15 cellular contexts compared by ENCODE assay signal in the genomic region with DNA sequence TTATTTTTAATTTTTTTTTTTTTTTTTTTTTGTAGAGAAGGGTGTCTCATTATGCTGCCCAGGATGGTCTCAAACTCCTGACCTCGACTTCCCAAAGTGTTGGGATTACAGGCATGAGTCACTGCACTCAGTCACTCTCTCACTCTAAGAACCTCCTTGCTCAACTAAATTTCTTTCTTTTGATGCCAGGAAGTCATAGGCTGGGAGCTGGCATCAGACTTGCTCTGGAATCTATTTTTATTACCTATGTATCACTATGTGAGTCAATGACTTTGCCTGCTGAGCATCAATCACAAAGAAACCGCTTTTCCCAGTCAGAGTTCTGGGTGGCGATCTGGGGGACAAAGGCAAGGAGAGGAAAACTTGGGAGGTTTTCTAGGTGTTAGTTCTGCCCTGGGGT. TPM values are rescaled to one million over a fixed set of nuclear protein-coding genes. Genes with fewer than 3 reads are reported as not detected.
DNase-seq lines count a peak whose midpoint lies in the region; ATAC-seq, FAIRE-seq and TF ChIP-seq lines count a peak whose summit lies in the region.
"Had no signal": no experiment of that assay in that cellular context is flagged by ENCODE, and none has a peak within 500 bp of the region (broad histone marks: within the 10 kb centered on the region; RNA-seq: fewer than 3 reads in every experiment).

No MANE protein-coding gene starts in this region.

- no peaks in the 10 kb centered on the region for H4K20me1 ChIP-seq in BLaER1 treated with 17β-estradiol and CSF1 and Interleukin-3, amounts not matched to agents 10 nM and 100 nM

- TF ChIP-seq CTCF in bronchial epithelial cell (IDR thresholded peaks at IDR 0.05; ENCODE audit: insufficient read depth, low read length, severe bottlenecking) = no peak

- ATAC-seq in naive thymus-derived CD8-positive, alpha-beta T cell = no peak
- no peak for ATAC-seq in GM21529 (IDR thresholded peaks at IDR 0.05; ENCODE audit: unreplicated experiment)

- peak overlapping the region in 2 of 11 experiments; percentile 8 to 19; a peak in 1 of 22 replicates for H3K27ac ChIP-seq in BLaER1 treated with 17β-estradiol and CSF1 and Interleukin-3, amounts not matched to agents 10 nM and 100 nM
- H3K27ac ChIP-seq: psoas muscle had no signal

- no peaks in the 10 kb centered on the region for H3K36me3 Mint-ChIP-seq in naive thymus-derived CD8-positive, alpha-beta T cell
- peaks cover 4% of the 10 kb centered on the region for H3K36me3 Mint-ChIP-seq in activated T-helper 1 cell treated with anti-CD3 and anti-CD28 coated beads, Interleukin-12 subunit alpha, Interleukin-12 subunit beta, Interleukin-2, Interleukin-4 antibody, amounts not matched to agents 30 ng/mL and 10 ng/mL and 1 ng/mL, durations not matched to agents 14 hours and 24 hours and 36 hours (ENCODE audit: low read depth)
- H3K36me3 Mint-ChIP-seq: CD4-positive, alpha-beta memory T cell had no signal

- no peaks in the 10 kb centered on the region for H3K27me3 ChIP-seq in BLaER1 treated with 17β-estradiol and CSF1 and Interleukin-3, amounts not matched to agents 10 nM and 100 nM
- H3K27me3 ChIP-seq in bronchial epithelial cell (ENCODE audit: control insufficient read depth, insufficient read depth, low read length) = peaks cover 2% of the 10 kb centered on the region

- POLR2A ChIA-PET in naive thymus-derived CD8-positive, alpha-beta T cell (lab: Charles Lee) = interaction anchor here (1.9 to 4.2 kb wide), 4 partner anchors 8 to 17 kb away, joined by 8 to 42 read pairs (median 20); no protein-coding TSS in a partner anchor

- H3K4me3 Mint-ChIP-seq in naive thymus-derived CD8-positive, alpha-beta T cell = peak overlapping the region in 2 of 10 donors; percentile 9 to 39
- H3K4me3 Mint-ChIP-seq in activated T-helper 1 cell treated with anti-CD3 and anti-CD28 coated beads, Interleukin-12 subunit alpha, Interleukin-12 subunit beta, Interleukin-2, Interleukin-4 antibody, amounts not matched to agents 30 ng/mL and 10 ng/mL and 1 ng/mL, durations not matched to agents 14 hours and 24 hours and 36 hours = no peak overlapping the region
- H3K4me3 Mint-ChIP-seq: CD4-positive, alpha-beta memory T cell had no signal

- intact Hi-C loops in activated T-helper 1 cell treated with anti-CD3 and anti-CD28 coated beads, Interleukin-12 subunit alpha, Interleukin-12 subunit beta, Interleukin-2, Interleukin-4 antibody, amounts not matched to agents 30 ng/mL and 10 ng/mL and 1 ng/mL, durations not matched to agents 14 hours and 24 hours and 36 hours (cut with micrococcal nuclease) = no loop called here

- H3K4me3 ChIP-seq in BLaER1 treated with 17β-estradiol and CSF1 and Interleukin-3, amounts not matched to agents 10 nM and 100 nM = no peak overlapping the region
- H3K4me3 ChIP-seq in bronchial epithelial cell (ENCODE audit: low read depth, low read length) = no peak overlapping the region
- H3K4me3 ChIP-seq: psoas muscle had no signal

- no peak for FAIRE-seq in bronchial epithelial cell (lab: Jason Lieb, UNC)

- peaks cover 0 to 3% (median 0%) of the 10 kb centered on the region in 9 donors for H3K9me3 Mint-ChIP-seq in naive thymus-derived CD8-positive, alpha-beta T cell
- no peaks in the 10 kb centered on the region for H3K9me3 Mint-ChIP-seq in activated T-helper 1 cell treated with anti-CD3 and anti-CD28 coated beads, Interleukin-12 subunit alpha, Interleukin-12 subunit beta, Interleukin-2, Interleukin-4 antibody, amounts not matched to agents 30 ng/mL and 10 ng/mL and 1 ng/mL, durations not matched to agents 14 hours and 24 hours and 36 hours
- H3K9me3 Mint-ChIP-seq: CD4-positive, alpha-beta memory T cell had no signal

- no peaks in the 10 kb centered on the region for H3K9me3 ChIP-seq in BLaER1 treated with 17β-estradiol and CSF1 and Interleukin-3, amounts not matched to agents 10 nM and 100 nM (replicated peaks in 1 of 11)
- H3K9me3 ChIP-seq: psoas muscle had no signal

- peak overlapping the region in 7 of 10 donors; percentile 19 to 92 (median 62) for H3K27ac Mint-ChIP-seq in naive thymus-derived CD8-positive, alpha-beta T cell
- H3K27ac Mint-ChIP-seq in activated T-helper 1 cell treated with anti-CD3 and anti-CD28 coated beads, Interleukin-12 subunit alpha, Interleukin-12 subunit beta, Interleukin-2, Interleukin-4 antibody, amounts not matched to agents 30 ng/mL and 10 ng/mL and 1 ng/mL, durations not matched to agents 14 hours and 24 hours and 36 hours = no peak overlapping the region

- H3K4me1 ChIP-seq in BLaER1 treated with 17β-estradiol and CSF1 and Interleukin-3, amounts not matched to agents 10 nM and 100 nM = peaks cover 9 to 23% (median 17%) of the 10 kb centered on the region in 10 experiments; a peak in 19 of 20 replicates
- H3K4me1 ChIP-seq: psoas muscle had no signal

- H3K36me3 ChIP-seq in BLaER1 treated with 17β-estradiol and CSF1 and Interleukin-3, amounts not matched to agents 10 nM and 100 nM = no peaks in the 10 kb centered on the region
- H3K36me3 ChIP-seq in bronchial epithelial cell (ENCODE audit: control insufficient read depth, insufficient read depth, low read length) = no peaks in the 10 kb centered on the region

- H3K4me1 Mint-ChIP-seq in naive thymus-derived CD8-positive, alpha-beta T cell = peaks cover 24 to 37% (median 35%) of the 10 kb centered on the region in 4 donors
- peaks cover 32% of the 10 kb centered on the region for H3K4me1 Mint-ChIP-seq in activated T-helper 1 cell treated with anti-CD3 and anti-CD28 coated beads, Interleukin-12 subunit alpha, Interleukin-12 subunit beta, Interleukin-2, Interleukin-4 antibody, amounts not matched to agents 30 ng/mL and 10 ng/mL and 1 ng/mL, durations not matched to agents 14 hours and 24 hours and 36 hours (ENCODE audit: low read depth)

- no peaks in the 10 kb centered on the region for H3K27me3 Mint-ChIP-seq in naive thymus-derived CD8-positive, alpha-beta T cell
- peaks cover 55% of the 10 kb centered on the region for H3K27me3 Mint-ChIP-seq in activated T-helper 1 cell treated with anti-CD3 and anti-CD28 coated beads, Interleukin-12 subunit alpha, Interleukin-12 subunit beta, Interleukin-2, Interleukin-4 antibody, amounts not matched to agents 30 ng/mL and 10 ng/mL and 1 ng/mL, durations not matched to agents 14 hours and 24 hours and 36 hours (ENCODE audit: insufficient read depth)
- H3K27me3 Mint-ChIP-seq: CD4-positive, alpha-beta memory T cell had no signal

- no peak overlapping the region for H3K9ac ChIP-seq in BLaER1 treated with 17β-estradiol and CSF1 and Interleukin-3, amounts not matched to agents 10 nM and 100 nM

- H3K4me2 ChIP-seq in BLaER1 treated with 17β-estradiol and CSF1 and Interleukin-3, amounts not matched to agents 10 nM and 100 nM = peak overlapping the region in 10 of 11 experiments; percentile 2 to 47 (median 34); a peak in 13 of 22 replicates

- DNase-seq in M059J (ENCODE audit: low read depth) = peak; percentile 91
- DNase-seq in bronchial epithelial cell (ENCODE audit: low read depth) = peak; percentile 88
- no peak for DNase-seq in naive thymus-derived CD8-positive, alpha-beta T cell
- DNase-seq in GM19238 (ENCODE audit: insufficient read length, low spot score) = no peak
- DNase-seq in NCI-H2171 treated with DMSO at 0.1 percent for 48 hours (lab: John Stamatoyannopoulos, UW) = no peak
- no peak for DNase-seq in activated T-helper 1 cell treated with anti-CD3 and anti-CD28 coated beads, Interleukin-12 subunit alpha, Interleukin-12 subunit beta, Interleukin-2, Interleukin-4 antibody, amounts not matched to agents 30 ng/mL and 10 ng/mL and 1 ng/mL, durations not matched to agents 14 hours and 24 hours and 36 hours (ENCODE audit: low spot score)
- DNase-seq: activated naive CD4-positive, alpha-beta T cell; CD4-positive, alpha-beta memory T cell; foreskin melanocyte; GF-D8; psoas muscle; stimulated activated CD4-positive, alpha-beta T cell treated with anti-CD3 and anti-CD28 coated beads, Interleukin-2, amount 100 ng/mL, for 48 hours; stimulated activated naive CD4-positive, alpha-beta T cell had no signal

RNA-seq across cellular contexts. Expression of gene PARP1, which starts 35.5 kb away (rescaled TPM):
- total RNA-seq in M059J (2014; rRNA removed; shearing (Covaris generic)) = 230 and 254 TPM in 2 replicates
- total RNA-seq in bronchial epithelial cell = 18.4 and 26.1 TPM in 2 replicates
- total RNA-seq in naive thymus-derived CD8-positive, alpha-beta T cell = 100 to 1,000 TPM; 102 to 103 TPM
- 100 to 1,000 TPM in 2 of 3 donors, 10 to 100 TPM in 1; 98.6 to 128 (median 121) TPM for polyA plus RNA-seq in naive thymus-derived CD8-positive, alpha-beta T cell
- 209 and 220 TPM in 2 replicates for total RNA-seq in activated T-helper 1 cell treated with anti-CD3 and anti-CD28 coated beads, Interleukin-12 subunit alpha, Interleukin-12 subunit beta, Interleukin-2, Interleukin-4 antibody, amounts not matched to agents 30 ng/mL and 10 ng/mL and 1 ng/mL, durations not matched to agents 14 hours and 24 hours and 36 hours

Comparison
In these comparisons a context has a peak if more than half of its experiments do, and no peak if none do; other contexts are left out.
1. DNase-seq: peak in M059J (single experiment) and bronchial epithelial cell (single experiment); none in naive thymus-derived CD8-positive, alpha-beta T cell (0 of 10), GM19238 (single experiment), NCI-H2171 treated with DMSO at 0.1 percent for 48 hours (single experiment) and activated T-helper 1 cell treated with anti-CD3 and anti-CD28 coated beads, Interleukin-12 subunit alpha, Interleukin-12 subunit beta, Interleukin-2, Interleukin-4 antibody, amounts not matched to agents 30 ng/mL and 10 ng/mL and 1 ng/mL, durations not matched to agents 14 hours and 24 hours and 36 hours (single experiment).